In genomic region chr9:130023994-130024596, GRCh38 we compare ENCODE assay signal across 11 cellular contexts. TPM values are rescaled to one million over a fixed set of nuclear protein-coding genes. Genes with fewer than 3 reads are reported as not detected.
DNase-seq lines count a peak whose midpoint lies in the region; ATAC-seq and TF ChIP-seq lines count a peak whose summit lies in the region.
"Had no signal": no experiment of that assay in that cellular context is flagged by ENCODE, and none has a peak within 500 bp of the region (broad histone marks: within the 10 kb centered on the region; RNA-seq: fewer than 3 reads in every experiment).

No MANE protein-coding gene starts in this region.

- H3K4me1 Mint-ChIP-seq in activated CD8-positive, alpha-beta memory T cell treated with anti-CD3 and anti-CD28 coated beads, Interleukin-2, amount 10 ng/mL, durations not matched to agents 7 days and 5 days: peaks cover 91% of the 10 kb centered on the region
- peaks cover 100% of the 10 kb centered on the region for H3K4me1 Mint-ChIP-seq in activated B cell treated with CpG ODN at 0.5 μM for 24 hours

- intact Hi-C loops in activated B cell treated with CpG ODN at 0.5 μM for 24 hours (cut with micrococcal nuclease) (loop anchor here (1.0 to 10.0 kb wide), 7 partner anchors 10 to 1701 kb away; no protein-coding TSS in a partner anchor), tibial artery (cut with DNase I; ENCODE audit: low total_unique reads) (loop anchor here (10.0 kb wide), 1 partner anchor 79 kb away; no protein-coding TSS in a partner anchor), aorta (cut with DNase I) (loop anchor here in 1 of 2 donors (5.0 kb wide), 1 partner anchor 57 kb away; no protein-coding TSS in a partner anchor)

- TF ChIP-seq CTCF in activated B cell treated with CpG ODN at 0.5 μM for 24 hours (IDR thresholded peaks at IDR 0.05) (no peak), tibial artery (IDR thresholded peaks at IDR 0.05) (no peak)

- H3K27me3 ChIP-seq in tibial artery (no peaks in the 10 kb centered on the region), aorta (ENCODE audit: control insufficient read depth in 1 of 2, insufficient read depth in 2 of 2, low read length in 1 of 2) (no peaks in the 10 kb centered on the region)

- WGBS in aorta, 2 donors: 93 to 96% methylated on average over 3 of the region's 3 CpGs

- H3K36me3 ChIP-seq in tibial artery (no peaks in the 10 kb centered on the region), aorta (ENCODE audit: control insufficient read depth in 1 of 2, insufficient read depth in 2 of 2, low read length in 1 of 2) (no peaks in the 10 kb centered on the region)

- H3K9me3 ChIP-seq in tibial artery (no peaks in the 10 kb centered on the region), aorta (ENCODE audit: control insufficient read depth, low read length) (no peaks in the 10 kb centered on the region)

- no peak for ATAC-seq in activated CD8-positive, alpha-beta memory T cell treated with anti-CD3 and anti-CD28 coated beads, Interleukin-2, amount 10 ng/mL, durations not matched to agents 7 days and 5 days
- no peak for ATAC-seq in activated B cell treated with CpG ODN at 0.5 μM for 24 hours (ENCODE audit: low read depth)
- no peak for ATAC-seq in left lobe of liver
- ATAC-seq in aorta (ENCODE audit: low FRiP score): no peak
- no peak for ATAC-seq in HG02970 (IDR thresholded peaks at IDR 0.05; ENCODE audit: low FRiP score, unreplicated experiment)

- H3K27ac ChIP-seq in tibial artery: peak overlapping the region; percentile 31 to 47
- H3K27ac ChIP-seq in aorta (ENCODE audit: low read depth in 1 of 2, low read length in 2 of 2): peak overlapping the region in 1 of 2 donors; percentile 34

- POLR2A ChIA-PET in activated B cell treated with CpG ODN at 0.5 μM for 24 hours (lab: Charles Lee): interaction anchor here (1.5 to 27.3 kb wide), 10 partner anchors 5 to 139 kb away, joined by 7 to 1209 read pairs (median 16); partner anchors contain the start of genes FNBP1 and GPR107

- no peak for DNase-seq in activated CD8-positive, alpha-beta memory T cell treated with anti-CD3 and anti-CD28 coated beads, Interleukin-2, amount 10 ng/mL, durations not matched to agents 7 days and 5 days
- no peak for DNase-seq in activated CD8-positive, alpha-beta memory T cell treated with anti-CD3 and anti-CD28 coated beads, Interleukin-2, amount 50 U/mL, for 48 hours
- no peak for DNase-seq in activated B cell treated with CpG ODN at 0.5 μM for 24 hours
- peak; percentile 36 for DNase-seq in left lobe of liver (ENCODE audit: low spot score)
- no peak for DNase-seq in tibial artery
- DNase-seq in aorta: no peak
- no peak for DNase-seq in NCI-H2081 treated with DMSO at 0.1 percent for 48 hours (lab: John Stamatoyannopoulos, UW)
- DNase-seq: anterior cingulate cortex, midbrain, SHP77 had no signal

- peaks cover 48% of the 10 kb centered on the region for H3K36me3 Mint-ChIP-seq in activated CD8-positive, alpha-beta memory T cell treated with anti-CD3 and anti-CD28 coated beads, Interleukin-2, amount 10 ng/mL, durations not matched to agents 7 days and 5 days
- peaks cover 75% of the 10 kb centered on the region for H3K36me3 Mint-ChIP-seq in activated B cell treated with CpG ODN at 0.5 μM for 24 hours (ENCODE audit: low read depth)

- H3K27me3 Mint-ChIP-seq in activated CD8-positive, alpha-beta memory T cell treated with anti-CD3 and anti-CD28 coated beads, Interleukin-2, amount 10 ng/mL, durations not matched to agents 7 days and 5 days: no peaks in the 10 kb centered on the region
- H3K27me3 Mint-ChIP-seq in activated B cell treated with CpG ODN at 0.5 μM for 24 hours: no peaks in the 10 kb centered on the region

- CTCF ChIA-PET in activated CD8-positive, alpha-beta memory T cell treated with anti-CD3 and anti-CD28 coated beads, Interleukin-2, amount 10 ng/mL, durations not matched to agents 7 days and 5 days (lab: Charles Lee): no interaction called here
- CTCF ChIA-PET in activated B cell treated with CpG ODN at 0.5 μM for 24 hours (lab: Charles Lee): no interaction called here

- H3K4me3 ChIP-seq in tibial artery (no peak overlapping the region), aorta (ENCODE audit: low read length in 2 of 2) (no peak overlapping the region)

- no peaks in the 10 kb centered on the region for H3K9me3 Mint-ChIP-seq in activated CD8-positive, alpha-beta memory T cell treated with anti-CD3 and anti-CD28 coated beads, Interleukin-2, amount 10 ng/mL, durations not matched to agents 7 days and 5 days (ENCODE audit: low read depth)
- no peaks in the 10 kb centered on the region for H3K9me3 Mint-ChIP-seq in activated B cell treated with CpG ODN at 0.5 μM for 24 hours

- no peak overlapping the region for H3K4me3 Mint-ChIP-seq in activated CD8-positive, alpha-beta memory T cell treated with anti-CD3 and anti-CD28 coated beads, Interleukin-2, amount 10 ng/mL, durations not matched to agents 7 days and 5 days
- peak overlapping the region; percentile 85 for H3K4me3 Mint-ChIP-seq in activated B cell treated with CpG ODN at 0.5 μM for 24 hours

- H3K4me1 ChIP-seq in tibial artery: peaks cover 10 to 66% (median 32%) of the 10 kb centered on the region in 4 donors
- H3K4me1 ChIP-seq in aorta (ENCODE audit: control insufficient read depth in 1 of 2, insufficient read depth in 2 of 2, low read length in 2 of 2): peaks cover 0 to 8% of the 10 kb centered on the region in 2 donors

- H3K27ac Mint-ChIP-seq in activated CD8-positive, alpha-beta memory T cell treated with anti-CD3 and anti-CD28 coated beads, Interleukin-2, amount 10 ng/mL, durations not matched to agents 7 days and 5 days: peak overlapping the region; percentile 66
- peak overlapping the region; percentile 98 for H3K27ac Mint-ChIP-seq in activated B cell treated with CpG ODN at 0.5 μM for 24 hours

RNA-seq across cellular contexts. Expression of gene FNBP1, which starts 18.9 kb away (rescaled TPM):
- total RNA-seq in activated CD8-positive, alpha-beta memory T cell treated with anti-CD3 and anti-CD28 coated beads, Interleukin-2, amount 10 ng/mL, durations not matched to agents 7 days and 5 days: 100 to 1,000 TPM; 153 to 167 TPM
- 454 and 501 TPM in 2 replicates for total RNA-seq in activated B cell treated with CpG ODN at 0.5 μM for 24 hours
- 12.7 TPM for total RNA-seq in left lobe of liver
- 10 to 100 TPM; 92.2 to 92.9 TPM for total RNA-seq in aorta
- polyA plus RNA-seq in aorta: 10 to 100 TPM; 21.9 to 35.4 TPM

RNA-seq across cellular contexts. Expression of gene GPR107, which starts 29.6 kb away (rescaled TPM):
- total RNA-seq in activated CD8-positive, alpha-beta memory T cell treated with anti-CD3 and anti-CD28 coated beads, Interleukin-2, amount 10 ng/mL, durations not matched to agents 7 days and 5 days: 10 to 100 TPM; 24.6 to 25.6 TPM
- 17.7 and 19.6 TPM in 2 replicates for total RNA-seq in activated B cell treated with CpG ODN at 0.5 μM for 24 hours
- total RNA-seq in left lobe of liver: 14.1 TPM
- 10 to 100 TPM; 43.3 to 48.2 TPM for total RNA-seq in aorta
- 10 to 100 TPM in 1 of 2 donors, 1 to 10 TPM in 1; 7.4 to 26.9 TPM for polyA plus RNA-seq in aorta
